ENCODE assay signal across 8 cellular contexts in the genomic region with DNA sequence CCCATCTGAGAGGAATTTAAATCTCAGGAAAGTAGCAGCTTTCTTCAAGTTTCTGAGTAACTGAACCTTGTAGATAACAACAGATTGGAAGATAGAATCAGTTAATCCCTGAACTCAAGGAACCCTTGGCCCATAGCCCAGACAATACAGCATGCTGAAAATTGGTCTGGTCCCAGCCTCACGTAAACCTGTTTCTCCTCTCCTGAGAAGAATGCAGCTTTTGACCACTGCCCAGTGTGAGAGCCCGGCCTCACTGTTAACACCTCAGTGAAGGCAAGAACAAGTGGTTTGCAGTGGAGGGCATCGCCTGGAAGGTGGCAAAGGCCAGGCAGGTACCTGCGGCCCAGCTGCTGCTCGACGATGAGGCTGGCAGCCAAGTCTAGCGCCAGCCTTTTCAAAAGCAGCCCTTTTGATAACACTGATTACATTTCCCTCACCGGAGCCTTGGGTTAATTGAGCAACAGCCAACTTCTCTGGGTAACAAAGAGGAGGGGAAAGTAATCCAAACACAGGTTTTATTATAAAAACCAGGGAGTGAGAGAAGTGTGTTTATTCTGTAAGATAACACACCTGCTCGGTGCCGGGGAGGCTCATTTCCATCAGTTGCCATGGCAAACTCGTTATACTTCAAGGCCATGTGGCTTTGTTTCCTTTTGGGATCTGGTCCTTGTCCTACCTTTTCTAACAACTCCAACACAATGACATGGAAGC. TPM values are rescaled to one million over a fixed set of nuclear protein-coding genes. Genes with fewer than 3 reads are reported as not detected.
DNase-seq lines count a peak whose midpoint lies in the region; ATAC-seq and TF ChIP-seq lines count a peak whose summit lies in the region.
"Had no signal": no experiment of that assay in that cellular context is flagged by ENCODE, and none has a peak within 500 bp of the region (broad histone marks: within the 10 kb centered on the region; RNA-seq: fewer than 3 reads in every experiment).

No MANE protein-coding gene starts in this region.

- H3K27ac ChIP-seq in angular gyrus (ENCODE audit: low read depth, low read length) (peak overlapping the region; percentile 72), left lung (peak overlapping the region; percentile 14 to 67), urinary bladder (ENCODE audit: low read depth) (peak overlapping the region; percentile 46)

- DNase-seq in NCI-H1436 (lab: John Stamatoyannopoulos, UW) (peak; percentile 68), left lung (peak in 1 of 2 donors; percentile 77)
- no peak for DNase-seq in activated CD4-positive, alpha-beta T cell treated with anti-CD3 and anti-CD28 coated beads for 36 hours

- no peaks in the 10 kb centered on the region for H3K27me3 Mint-ChIP-seq in activated CD4-positive, alpha-beta T cell treated with anti-CD3 and anti-CD28 coated beads for 36 hours
- H3K27me3 Mint-ChIP-seq: activated naive CD4-positive, alpha-beta T cell treated with anti-CD3 and anti-CD28 coated beads, Interleukin-2, amount 50 U/mL, for 24 hours had no signal

- no peaks in the 10 kb centered on the region for H3K36me3 ChIP-seq in left lung
- H3K36me3 ChIP-seq in urinary bladder (ENCODE audit: insufficient read depth): no peaks in the 10 kb centered on the region

- H3K27me3 ChIP-seq in left lung: no peaks in the 10 kb centered on the region

- peak; percentile 88 for ATAC-seq in left lung
- no peak for ATAC-seq in HG03565 (IDR thresholded peaks at IDR 0.05; ENCODE audit: unreplicated experiment)
- ATAC-seq in GM18861 (IDR thresholded peaks at IDR 0.05; ENCODE audit: unreplicated experiment): no peak
- ATAC-seq in activated CD4-positive, alpha-beta T cell treated with anti-CD3 and anti-CD28 coated beads for 36 hours: no peak

- H3K9me3 Mint-ChIP-seq in activated CD4-positive, alpha-beta T cell treated with anti-CD3 and anti-CD28 coated beads for 36 hours (ENCODE audit: low read depth): no peaks in the 10 kb centered on the region
- H3K9me3 Mint-ChIP-seq: activated naive CD4-positive, alpha-beta T cell treated with anti-CD3 and anti-CD28 coated beads, Interleukin-2, amount 50 U/mL, for 24 hours had no signal

- no peak overlapping the region for H3K4me3 ChIP-seq in left lung
- H3K4me3 ChIP-seq in urinary bladder (ENCODE audit: low read depth, low read length): no peak overlapping the region

- intact Hi-C loops in left lung (cut with DNase I): no loop called here
- intact Hi-C loops in activated CD4-positive, alpha-beta T cell treated with anti-CD3 and anti-CD28 coated beads for 36 hours (cut with DNase I, micrococcal nuclease): no loop called here

- CTCF ChIA-PET in activated CD4-positive, alpha-beta T cell treated with anti-CD3 and anti-CD28 coated beads for 36 hours (lab: Charles Lee): interaction anchor here (4.0 kb wide), 1 partner anchor 12 kb away, joined by 16 read pairs; no protein-coding TSS in a partner anchor

- no peaks in the 10 kb centered on the region for H3K36me3 Mint-ChIP-seq in activated CD4-positive, alpha-beta T cell treated with anti-CD3 and anti-CD28 coated beads for 36 hours (ENCODE audit: low read depth)

- H3K4me1 ChIP-seq in left lung (peaks cover 12 to 16% of the 10 kb centered on the region in 2 donors), urinary bladder (ENCODE audit: insufficient read depth) (peaks cover 3% of the 10 kb centered on the region)

- H3K4me3 Mint-ChIP-seq in activated CD4-positive, alpha-beta T cell treated with anti-CD3 and anti-CD28 coated beads for 36 hours: no peak overlapping the region
- H3K4me3 Mint-ChIP-seq: activated naive CD4-positive, alpha-beta T cell treated with anti-CD3 and anti-CD28 coated beads, Interleukin-2, amount 50 U/mL, for 24 hours had no signal

- no peak for TF ChIP-seq CTCF in left lung (IDR thresholded peaks at IDR 0.05)

- POLR2A ChIA-PET in activated CD4-positive, alpha-beta T cell treated with anti-CD3 and anti-CD28 coated beads for 36 hours (lab: Charles Lee): no interaction called here

- WGBS in urinary bladder: 24% methylated on average over 11 of the region's 11 CpGs

- no peaks in the 10 kb centered on the region for H3K9me3 ChIP-seq in left lung

- no peaks in the 10 kb centered on the region for H3K4me1 Mint-ChIP-seq in activated CD4-positive, alpha-beta T cell treated with anti-CD3 and anti-CD28 coated beads for 36 hours

- no peak overlapping the region for H3K27ac Mint-ChIP-seq in activated CD4-positive, alpha-beta T cell treated with anti-CD3 and anti-CD28 coated beads for 36 hours

RNA-seq across cellular contexts. Expression of a gene that starts 54.0 kb away (rescaled TPM):
- total RNA-seq in left lung (10 to 100 TPM; 25.6 to 26.2 TPM), urinary bladder (15.2 TPM)
- polyA plus RNA-seq in urinary bladder: 28.8 TPM
- 10 to 100 TPM; 32.7 to 43.8 TPM for total RNA-seq in activated CD4-positive, alpha-beta T cell treated with anti-CD3 and anti-CD28 coated beads for 36 hours
